ENCODE assay signal across 29 cellular contexts in genomic region chr5:25863811-25864210, GRCh38.
"Had no signal": no experiment of that assay in that cellular context is flagged by ENCODE, and none has a peak within 500 bp of the region (broad histone marks: within the 10 kb centered on the region; RNA-seq: fewer than 3 reads in every experiment).

No MANE protein-coding gene starts in this region.

- H3K4me1 ChIP-seq: adrenal gland, body of pancreas, esophagus muscularis mucosa, foreskin keratinocyte, gastrocnemius medialis, heart left ventricle had no signal

- H3K9me3 ChIP-seq: adrenal gland, body of pancreas, esophagus muscularis mucosa, gastrocnemius medialis had no signal

- DNase-seq: activated CD4-positive, alpha-beta T cell treated with anti-CD3 and anti-CD28 coated beads for 48 hours; activated CD4-positive, alpha-beta T cell treated with anti-CD3 and anti-CD28 coated beads, Interleukin-2, amount 50 U/mL, for 1 hour; activated CD4-positive, alpha-beta T cell treated with anti-CD3 and anti-CD28 coated beads, Interleukin-2, amount 50 U/mL, for 48 hours; activated CD8-positive, alpha-beta memory T cell treated with anti-CD3 and anti-CD28 coated beads for 24 hours; activated CD8-positive, alpha-beta T cell treated with anti-CD3 and anti-CD28 coated beads for 36 hours; activated effector memory CD4-positive, alpha-beta T cell treated with anti-CD3 and anti-CD28 coated beads, Interleukin-2, amount 50 U/mL, for 16 hours; activated naive CD4-positive, alpha-beta T cell treated with anti-CD3 and anti-CD28 coated beads for 36 hours; activated naive CD8-positive, alpha-beta T cell treated with anti-CD3 and anti-CD28 coated beads for 36 hours; activated naive CD8-positive, alpha-beta T cell treated with anti-CD3 and anti-CD28 coated beads, Interleukin-2, amount 50 U/mL, for 24 hours; activated T-cell treated with anti-CD3 and anti-CD28 coated beads, Interleukin-2, amount 50 U/mL, for 4 hours; adrenal gland; amygdala; aorta; body of pancreas; caudate nucleus; cortex of kidney; dermis blood vessel endothelial cell; effector CD4-positive, alpha-beta T cell; effector memory CD8-positive, alpha-beta T cell; erythroblast; foreskin keratinocyte; gastrocnemius medialis; glutamatergic neuron; heart left ventricle; T-helper 2 cell had no signal

- ATAC-seq: activated CD8-positive, alpha-beta T cell treated with anti-CD3 and anti-CD28 coated beads for 36 hours; activated naive CD8-positive, alpha-beta T cell treated with anti-CD3 and anti-CD28 coated beads, Interleukin-2, amount 50 U/mL, for 24 hours; activated T-cell treated with anti-CD3 and anti-CD28 coated beads, Interleukin-2, amount 50 U/mL, for 4 hours; activated T-helper 17 cell treated with anti-CD3 and anti-CD28 coated beads, Interleukin-2, amount 50 U/mL, for 72 hours; body of pancreas; effector memory CD8-positive, alpha-beta T cell; foreskin keratinocyte; gastrocnemius medialis; heart left ventricle; WTC11 had no signal

- H3K27me3 ChIP-seq: adrenal gland, body of pancreas, esophagus muscularis mucosa, foreskin keratinocyte, gastrocnemius medialis, heart left ventricle had no signal

- H3K4me3 ChIP-seq: adrenal gland, body of pancreas, esophagus muscularis mucosa, gastrocnemius medialis, heart left ventricle had no signal

- H3K36me3 ChIP-seq: adrenal gland, esophagus muscularis mucosa, gastrocnemius medialis, heart left ventricle had no signal

- H3K27ac ChIP-seq: adrenal gland, body of pancreas, esophagus muscularis mucosa, foreskin keratinocyte, gastrocnemius medialis, heart left ventricle, VCaP had no signal
